ENCODE assay signal across 30 cellular contexts in the genomic region with DNA sequence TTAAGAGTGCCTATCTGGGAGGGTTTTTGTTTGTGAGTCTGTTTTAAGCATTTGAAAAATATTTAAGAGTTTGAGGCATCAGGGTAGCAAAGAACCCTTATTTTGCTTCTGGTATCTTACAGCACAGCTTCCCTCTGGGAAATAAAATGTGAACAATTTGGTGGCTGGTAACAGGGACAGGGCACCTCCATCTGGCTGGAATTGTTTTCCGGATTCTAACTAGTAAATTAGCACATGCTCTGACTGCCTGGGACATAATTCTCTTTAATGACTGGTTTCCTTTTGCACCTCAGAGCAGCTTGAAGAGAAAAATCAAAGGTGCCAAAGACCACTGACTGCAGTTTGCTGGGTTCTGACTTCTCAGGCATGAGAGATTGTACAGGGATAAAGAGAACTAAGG.
"Had no signal": no experiment of that assay in that cellular context is flagged by ENCODE, and none has a peak within 500 bp of the region (broad histone marks: within the 10 kb centered on the region; RNA-seq: fewer than 3 reads in every experiment).

No MANE protein-coding gene starts in this region.

- H3K79me2 ChIP-seq: hepatocyte had no signal

- ATAC-seq: foreskin keratinocyte; gastroesophageal sphincter; heart left ventricle; left colon; left ventricle myocardium superior; lower lobe of right lung; natural killer cell treated with Interleukin-12 subunit alpha and Interleukin-12 subunit beta and Interleukin-15 and Interleukin-18, amount 100 ng/mL, for 72 hours; sciatic nerve; stimulated activated naive CD8-positive, alpha-beta T cell treated with anti-CD3 and anti-CD28 coated beads, Interleukin-15, amount 100 ng/mL, for 72 hours had no signal

- H2AFZ ChIP-seq: hepatocyte had no signal

- H3K27me3 Mint-ChIP-seq: stimulated activated naive CD8-positive, alpha-beta T cell treated with anti-CD3 and anti-CD28 coated beads, Interleukin-15, amount 100 ng/mL, for 72 hours had no signal

- H3K27me3 ChIP-seq: esophagus muscularis mucosa, foreskin keratinocyte, gastroesophageal sphincter, heart left ventricle, hepatocyte, right atrium auricular region, suprapubic skin, transverse colon, vagina had no signal

- H3K27ac ChIP-seq: coronary artery, esophagus muscularis mucosa, foreskin keratinocyte, gastroesophageal sphincter, heart left ventricle, hepatocyte, lower lobe of right lung, prostate gland, right atrium auricular region, suprapubic skin, transverse colon, vagina had no signal

- H3K36me3 ChIP-seq: esophagus muscularis mucosa, gastroesophageal sphincter, heart left ventricle, lower lobe of right lung, prostate gland, right atrium auricular region, suprapubic skin, transverse colon, vagina had no signal

- H3K4me1 Mint-ChIP-seq: immature natural killer cell; naive B cell; stimulated activated naive CD8-positive, alpha-beta T cell treated with anti-CD3 and anti-CD28 coated beads, Interleukin-15, amount 100 ng/mL, for 72 hours had no signal

- H3K36me3 Mint-ChIP-seq: immature natural killer cell; naive B cell; natural killer cell treated with Interleukin-12 subunit alpha and Interleukin-12 subunit beta and Interleukin-15 and Interleukin-18, amount 100 ng/mL, for 72 hours had no signal

- H3K9me3 ChIP-seq: esophagus muscularis mucosa, gastroesophageal sphincter, lower lobe of right lung, prostate gland, right atrium auricular region, suprapubic skin, transverse colon, vagina had no signal

- H3K4me1 ChIP-seq: esophagus muscularis mucosa, foreskin keratinocyte, gastroesophageal sphincter, heart left ventricle, lower lobe of right lung, prostate gland, right atrium auricular region, suprapubic skin, transverse colon, vagina had no signal

- H3K27ac Mint-ChIP-seq: immature natural killer cell; naive B cell; natural killer cell treated with Interleukin-12 subunit alpha and Interleukin-12 subunit beta and Interleukin-15 and Interleukin-18, amount 100 ng/mL, for 72 hours; stimulated activated naive CD8-positive, alpha-beta T cell treated with anti-CD3 and anti-CD28 coated beads, Interleukin-15, amount 100 ng/mL, for 72 hours had no signal

- H3K4me2 ChIP-seq: hepatocyte, smooth muscle cell had no signal

- H3K4me3 Mint-ChIP-seq: immature natural killer cell; naive B cell; natural killer cell treated with Interleukin-12 subunit alpha and Interleukin-12 subunit beta and Interleukin-15 and Interleukin-18, amount 100 ng/mL, for 72 hours; stimulated activated naive CD8-positive, alpha-beta T cell treated with anti-CD3 and anti-CD28 coated beads, Interleukin-15, amount 100 ng/mL, for 72 hours had no signal

- H3K4me3 ChIP-seq: coronary artery, esophagus muscularis mucosa, gastroesophageal sphincter, heart left ventricle, hepatocyte, lower lobe of right lung, prostate gland, right atrium auricular region, smooth muscle cell, suprapubic skin, transverse colon, vagina had no signal

- DNase-seq: dermis blood vessel endothelial cell; effector memory CD4-positive, alpha-beta T cell; foreskin keratinocyte; heart left ventricle; immature natural killer cell; islet precursor cell; kidney glomerular epithelial cell; left colon; left ventricle myocardium superior; lower lobe of right lung; naive B cell; nucleus accumbens; stimulated activated CD4-positive, alpha-beta T cell treated with anti-CD3 and anti-CD28 coated beads, Interleukin-12 subunit alpha, Interleukin-12 subunit beta, amount 100 ng/mL, for 4 hours; stimulated activated CD4-positive, alpha-beta T cell treated with anti-CD3 and anti-CD28 coated beads, Interleukin-1b, Interleukin-23, amount 100 ng/mL, for 48 hours; stimulated activated CD4-positive, alpha-beta T cell treated with anti-CD3 and anti-CD28 coated beads, Interleukin-4, amount 100 ng/mL, for 1 hour; stimulated activated CD8-positive, alpha-beta memory T cell treated with anti-CD3 and anti-CD28 coated beads, Interleukin-4, amount 100 ng/mL, for 48 hours; stimulated activated naive CD4-positive, alpha-beta T cell; stimulated activated naive CD8-positive, alpha-beta T cell treated with anti-CD3 and anti-CD28 coated beads, Interleukin-15, amount 100 ng/mL, for 72 hours; transverse colon had no signal
